Comparison of ENCODE assay signal across 1 cellular context in the genomic region with DNA sequence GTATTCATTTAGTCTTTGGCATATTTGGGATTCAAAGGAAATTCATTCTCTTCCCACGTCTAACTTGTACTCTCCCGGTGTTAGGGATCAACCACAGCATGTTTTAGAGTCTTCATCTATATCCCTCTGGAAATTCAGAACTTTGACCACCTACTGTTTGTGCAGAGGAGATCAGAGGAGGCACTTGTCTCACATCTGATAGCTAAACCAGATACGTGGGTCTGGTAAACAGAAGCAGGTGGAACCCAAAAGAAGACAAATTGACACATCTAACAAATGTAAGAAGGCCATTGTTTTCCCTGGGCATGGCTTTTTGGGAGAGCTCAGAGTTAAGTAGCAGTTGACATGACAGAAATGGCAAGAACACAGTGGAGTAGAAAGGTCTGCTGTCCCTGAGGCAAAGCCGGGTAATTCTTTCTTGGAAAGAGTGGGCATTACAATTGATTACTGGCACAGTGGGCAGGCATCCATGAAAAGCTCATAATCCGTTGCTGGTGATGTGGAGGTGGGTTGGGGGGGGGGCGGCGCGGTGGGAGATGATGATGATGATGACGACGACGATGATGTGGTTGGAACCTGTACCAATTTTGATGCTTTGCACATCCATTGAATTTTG.
A peak's percentile ranks its signal among the peaks of the same experiment; 100 is the strongest.
TF ChIP-seq lines count a peak whose summit lies in the region.

No MANE protein-coding gene starts in this region.

TF ChIP-seq in HepG2, 621 proteins besides CTCF, POLR2A, EP300 and RAD21 (continued from another document and continues in another):
- TF ChIP-seq, protein P1, sequence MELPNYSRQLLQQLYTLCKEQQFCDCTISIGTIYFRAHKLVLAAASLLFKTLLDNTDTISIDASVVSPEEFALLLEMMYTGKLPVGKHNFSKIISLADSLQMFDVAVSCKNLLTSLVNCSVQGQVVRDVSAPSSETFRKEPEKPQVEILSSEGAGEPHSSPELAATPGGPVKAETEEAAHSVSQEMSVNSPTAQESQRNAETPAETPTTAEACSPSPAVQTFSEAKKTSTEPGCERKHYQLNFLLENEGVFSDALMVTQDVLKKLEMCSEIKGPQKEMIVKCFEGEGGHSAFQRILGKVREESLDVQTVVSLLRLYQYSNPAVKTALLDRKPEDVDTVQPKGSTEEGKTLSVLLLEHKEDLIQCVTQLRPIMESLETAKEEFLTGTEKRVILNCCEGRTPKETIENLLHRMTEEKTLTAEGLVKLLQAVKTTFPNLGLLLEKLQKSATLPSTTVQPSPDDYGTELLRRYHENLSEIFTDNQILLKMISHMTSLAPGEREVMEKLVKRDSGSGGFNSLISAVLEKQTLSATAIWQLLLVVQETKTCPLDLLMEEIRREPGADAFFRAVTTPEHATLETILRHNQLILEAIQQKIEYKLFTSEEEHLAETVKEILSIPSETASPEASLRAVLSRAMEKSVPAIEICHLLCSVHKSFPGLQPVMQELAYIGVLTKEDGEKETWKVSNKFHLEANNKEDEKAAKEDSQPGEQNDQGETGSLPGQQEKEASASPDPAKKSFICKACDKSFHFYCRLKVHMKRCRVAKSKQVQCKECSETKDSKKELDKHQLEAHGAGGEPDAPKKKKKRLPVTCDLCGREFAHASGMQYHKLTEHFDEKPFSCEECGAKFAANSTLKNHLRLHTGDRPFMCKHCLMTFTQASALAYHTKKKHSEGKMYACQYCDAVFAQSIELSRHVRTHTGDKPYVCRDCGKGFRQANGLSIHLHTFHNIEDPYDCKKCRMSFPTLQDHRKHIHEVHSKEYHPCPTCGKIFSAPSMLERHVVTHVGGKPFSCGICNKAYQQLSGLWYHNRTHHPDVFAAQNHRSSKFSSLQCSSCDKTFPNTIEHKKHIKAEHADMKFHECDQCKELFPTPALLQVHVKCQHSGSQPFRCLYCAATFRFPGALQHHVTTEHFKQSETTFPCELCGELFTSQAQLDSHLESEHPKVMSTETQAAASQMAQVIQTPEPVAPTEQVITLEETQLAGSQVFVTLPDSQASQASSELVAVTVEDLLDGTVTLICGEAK (IDR thresholded peaks at IDR 0.05) = no peak
- TF ChIP-seq, protein P1 (CRISPR knock-in tag; IDR thresholded peaks at IDR 0.05) = no peak; the same call in 1 of the 2 replicates
- TF ChIP-seq SP5 (CRISPR knock-in tag; IDR thresholded peaks at IDR 0.05; ENCODE audit: borderline replicate concordance, low read depth) (peak; percentile 75; the same call in 1 of the 2 replicates), DPF2 (CRISPR knock-in tag; IDR thresholded peaks at IDR 0.05; ENCODE audit: borderline replicate concordance, low read depth) (peak; percentile 97), ZNF775 (CRISPR knock-in tag; IDR thresholded peaks at IDR 0.05; ENCODE audit: borderline replicate concordance) (no peak), EZH2 (conservative IDR thresholded peaks at IDR 0.05; ENCODE audit: low read depth, low read length) (no peak), GFI1 (CRISPR knock-in tag; IDR thresholded peaks at IDR 0.05; ENCODE audit: borderline replicate concordance) (peak; percentile 82), HCFC1 (IDR thresholded peaks at IDR 0.05; ENCODE audit: low read depth, low read length) (no peak), UBTF (CRISPR knock-in tag; IDR thresholded peaks at IDR 0.05) (no peak), ZNF281 (CRISPR knock-in tag; IDR thresholded peaks at IDR 0.05; ENCODE audit: borderline replicate concordance) (peak; percentile 34; the same call in 1 of the 2 replicates), SNAI1 (CRISPR knock-in tag; IDR thresholded peaks at IDR 0.05; ENCODE audit: borderline replicate concordance) (0 out of 2 replicates have a peak, but pooled peaks have one; percentile 73), THRA (CRISPR knock-in tag; IDR thresholded peaks at IDR 0.05; ENCODE audit: borderline replicate concordance) (peak; percentile 60; the same call in 1 of the 2 replicates), ZNF580 (CRISPR knock-in tag; IDR thresholded peaks at IDR 0.05; ENCODE audit: borderline replicate concordance, low read depth) (peak; percentile 74; the same call in 1 of the 2 replicates), ZNF431 (CRISPR knock-in tag; IDR thresholded peaks at IDR 0.05; ENCODE audit: borderline replicate concordance, low read depth) (no peak), PCBP1 (IDR thresholded peaks at IDR 0.05; ENCODE audit: borderline replicate concordance, low read depth, low read length) (no peak), ZUFSP (CRISPR knock-in tag; IDR thresholded peaks at IDR 0.05; ENCODE audit: borderline replicate concordance) (no peak), SMC3 (IDR thresholded peaks at IDR 0.05; ENCODE audit: low read length) (peak; percentile 3; the same call in 1 of the 2 replicates), KDM2A (CRISPR knock-in tag; IDR thresholded peaks at IDR 0.05; ENCODE audit: borderline replicate concordance, low read depth) (no peak), MED1 (CRISPR knock-in tag; IDR thresholded peaks at IDR 0.05) (peak; percentile 78), CSRNP1 (CRISPR knock-in tag; IDR thresholded peaks at IDR 0.05) (no peak)
- TF ChIP-seq, protein P2, sequence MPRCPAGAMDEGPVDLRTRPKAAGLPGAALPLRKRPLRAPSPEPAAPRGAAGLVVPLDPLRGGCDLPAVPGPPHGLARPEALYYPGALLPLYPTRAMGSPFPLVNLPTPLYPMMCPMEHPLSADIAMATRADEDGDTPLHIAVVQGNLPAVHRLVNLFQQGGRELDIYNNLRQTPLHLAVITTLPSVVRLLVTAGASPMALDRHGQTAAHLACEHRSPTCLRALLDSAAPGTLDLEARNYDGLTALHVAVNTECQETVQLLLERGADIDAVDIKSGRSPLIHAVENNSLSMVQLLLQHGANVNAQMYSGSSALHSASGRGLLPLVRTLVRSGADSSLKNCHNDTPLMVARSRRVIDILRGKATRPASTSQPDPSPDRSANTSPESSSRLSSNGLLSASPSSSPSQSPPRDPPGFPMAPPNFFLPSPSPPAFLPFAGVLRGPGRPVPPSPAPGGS (CRISPR knock-in tag; IDR thresholded peaks at IDR 0.05) = no peak
- TF ChIP-seq, protein P3, sequence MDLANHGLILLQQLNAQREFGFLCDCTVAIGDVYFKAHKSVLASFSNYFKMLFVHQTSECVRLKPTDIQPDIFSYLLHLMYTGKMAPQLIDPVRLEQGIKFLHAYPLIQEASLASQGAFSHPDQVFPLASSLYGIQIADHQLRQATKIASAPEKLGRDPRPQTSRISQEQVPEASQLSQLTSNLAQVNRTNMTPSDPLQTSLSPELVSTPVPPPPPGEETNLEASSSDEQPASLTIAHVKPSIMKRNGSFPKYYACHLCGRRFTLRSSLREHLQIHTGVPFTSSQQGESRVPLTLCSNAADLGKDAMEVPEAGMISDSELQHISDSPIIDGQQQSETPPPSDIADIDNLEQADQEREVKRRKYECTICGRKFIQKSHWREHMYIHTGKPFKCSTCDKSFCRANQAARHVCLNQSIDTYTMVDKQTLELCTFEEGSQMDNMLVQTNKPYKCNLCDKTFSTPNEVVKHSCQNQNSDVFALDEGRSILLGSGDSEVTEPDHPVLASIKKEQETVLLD (CRISPR knock-in tag; IDR thresholded peaks at IDR 0.05; ENCODE audit: low read depth) = no peak
